ENCODE assay signal across 18 cellular contexts in the genomic region with DNA sequence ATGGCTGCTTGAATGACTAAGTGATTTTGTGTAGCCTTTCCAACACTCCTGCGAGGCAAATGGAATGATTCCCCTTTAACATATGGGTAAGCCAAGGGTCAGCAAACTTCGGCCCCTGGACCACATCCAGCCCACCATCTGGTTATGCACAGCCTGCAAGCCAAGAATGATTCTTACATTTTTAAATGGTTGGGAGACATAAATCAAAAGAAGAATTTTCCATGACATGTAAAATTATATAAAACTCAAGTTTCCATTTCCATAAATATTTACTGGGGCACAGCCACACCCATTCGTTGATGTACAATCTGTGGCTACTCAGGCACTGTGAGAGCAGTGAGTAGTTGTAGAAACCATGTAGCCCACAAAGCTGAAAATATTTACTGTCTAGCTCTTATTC. TPM values are rescaled to one million over a fixed set of nuclear protein-coding genes. Genes with fewer than 3 reads are reported as not detected.
DNase-seq lines count a peak whose midpoint lies in the region; ATAC-seq, FAIRE-seq and TF ChIP-seq lines count a peak whose summit lies in the region.
"Had no signal": no experiment of that assay in that cellular context is flagged by ENCODE, and none has a peak within 500 bp of the region (broad histone marks: within the 10 kb centered on the region; RNA-seq: fewer than 3 reads in every experiment).

No MANE protein-coding gene starts in this region.

- BruUV-seq in HepG2 (replicated peaks; lab: Mats Ljungman, UMichigan), result no TSS peak

- H3K79me1 ChIP-seq in H9 (ENCODE audit: insufficient read depth, low read depth, low read length, poor library complexity, severe bottlenecking), result no peaks in the 10 kb centered on the region

- CTCF ChIA-PET in HepG2 (lab: Yijun Ruan, JAX; ENCODE audit: low intra/inter-chr PET ratio, low total read pairs), result no interaction called here

- no peak overlapping the region for H3K18ac ChIP-seq in H9 (ENCODE audit: insufficient read length, low read depth, low read length)

- peaks cover 5 to 7% of the 10 kb centered on the region in 2 experiments; a peak in 3 of 4 replicates for H3K4me1 Mint-ChIP-seq in H9

- TF ChIP-seq RAD21 in liver (IDR thresholded peaks at IDR 0.05) (no peak), HepG2 (CRISPR knock-in tag; IDR thresholded peaks at IDR 0.05) (no peak)

- H3K4me3 Mint-ChIP-seq in H9, result no peak overlapping the region
- H3K4me3 Mint-ChIP-seq: activated naive CD4-positive, alpha-beta T cell treated with anti-CD3 and anti-CD28 coated beads, Interleukin-2, amount 10 ng/mL, durations not matched to agents 7 days and 5 days had no signal

- in situ Hi-C loops in HepG2 (cut with HindIII; ENCODE audit: extremely low pct_ligation_motif_present, low pct_unique_long_range_greater_than_20kb), result no loop called here

- H4K20me1 ChIP-seq in HepG2 (ENCODE audit: insufficient read depth, low read length) (no peaks in the 10 kb centered on the region), H9 (ENCODE audit: control insufficient read depth, insufficient read depth, insufficient read length) (no peaks in the 10 kb centered on the region)

- H3K4me2 ChIP-seq in HepG2 (ENCODE audit: low read depth, low read length) (no peak overlapping the region), H9 (ENCODE audit: insufficient read depth, insufficient read length, low read length) (no peak overlapping the region)
- H3K4me2 ChIP-seq: A549 had no signal

- H3K9me3 ChIP-seq in liver (ENCODE audit: control insufficient read depth in 4 of 4, low read length in 3 of 4) (no peaks in the 10 kb centered on the region), HepG2 (ENCODE audit: low read length) (no peaks in the 10 kb centered on the region), esophagus muscularis mucosa (no peaks in the 10 kb centered on the region), left lung (no peaks in the 10 kb centered on the region), H9 (ENCODE audit: control insufficient read depth, low read depth, low read length) (no peaks in the 10 kb centered on the region)
- H3K9me3 ChIP-seq: tibial artery had no signal

- H2BK20ac ChIP-seq in H9 (ENCODE audit: low read depth, low read length, poor library complexity, severe bottlenecking), result no peak overlapping the region

- H3K9me3 Mint-ChIP-seq in H9, result no peaks in the 10 kb centered on the region; a peak in 1 of 5 replicates
- H3K9me3 Mint-ChIP-seq: activated naive CD4-positive, alpha-beta T cell treated with anti-CD3 and anti-CD28 coated beads, Interleukin-2, amount 10 ng/mL, durations not matched to agents 7 days and 5 days had no signal

- H4K5ac ChIP-seq in H9 (ENCODE audit: insufficient read length, low read depth, low read length), result no peak overlapping the region

- H3K9ac ChIP-seq in liver (ENCODE audit: low read depth in 1 of 2, low read length in 2 of 2), result no peak overlapping the region
- no peak overlapping the region for H3K9ac ChIP-seq in HepG2 (ENCODE audit: insufficient read depth, low read depth, low read length)
- no peak overlapping the region for H3K9ac ChIP-seq in H9 (ENCODE audit: extremely low read depth, insufficient read length, low read length)

- no peak overlapping the region for H3K14ac ChIP-seq in H9 (ENCODE audit: insufficient read depth, low read length)

- H3K4me1 ChIP-seq in liver (ENCODE audit: control insufficient read depth in 4 of 4, insufficient read depth in 4 of 4, low read length in 3 of 4) (peaks cover 0 to 5% (median 2%) of the 10 kb centered on the region in 4 donors), HepG2 (ENCODE audit: insufficient read depth, low read length) (no peaks in the 10 kb centered on the region), esophagus muscularis mucosa (peaks cover 13 to 32% (median 19%) of the 10 kb centered on the region in 4 donors), left lung (peaks cover 5 to 20% of the 10 kb centered on the region in 2 donors), H9 (ENCODE audit: insufficient read depth, low read length) (no peaks in the 10 kb centered on the region)

- H3K79me2 ChIP-seq in HepG2 (ENCODE audit: insufficient read depth, low read length) (no peaks in the 10 kb centered on the region), H9 (ENCODE audit: insufficient read depth, low read length) (no peaks in the 10 kb centered on the region)

- no peak for TF ChIP-seq EP300 in HepG2 (IDR thresholded peaks at IDR 0.05; ENCODE audit: low read depth in 2 of 2, low read length in 2 of 2)
- TF ChIP-seq EP300 in HepG2 (CRISPR knock-in tag; IDR thresholded peaks at IDR 0.05; ENCODE audit: borderline replicate concordance), result no peak
- no peak for TF ChIP-seq EP300 in esophagus muscularis mucosa (IDR thresholded peaks at IDR 0.05)

- H2BK12ac ChIP-seq in H9 (ENCODE audit: insufficient read length, low read depth, low read length), result no peak overlapping the region

- no peak overlapping the region for H3K56ac ChIP-seq in H9 (ENCODE audit: insufficient read length, low read depth, low read length)

- H2BK5ac ChIP-seq in H9 (ENCODE audit: insufficient read length, low read length), result no peak overlapping the region

- WGBS in liver, result 51% methylated on average over 3 of the region's 3 CpGs
- 78% methylated on average over 3 of the region's 3 CpGs for WGBS in HepG2 (ENCODE audit: low lambda C conversion rate)
- WGBS in esophagus muscularis mucosa, result 37% methylated on average over 3 of the region's 3 CpGs
- no CpG with 5 or more reads among the region's 3 CpGs for WGBS in H9 (ENCODE audit: extremely low coverage, insufficient read length, low lambda C conversion rate)

- H2AFZ ChIP-seq in HepG2 (ENCODE audit: low read length), result no peak overlapping the region
- no peak overlapping the region for H2AFZ ChIP-seq in H9 (ENCODE audit: low read length)

- H3K4me3 ChIP-seq in liver (ENCODE audit: low read depth in 1 of 3, low read length in 3 of 3), result no peak overlapping the region
- H3K4me3 ChIP-seq in HepG2 (replicated peaks in 1 of 3; ENCODE audit: insufficient read depth in 1 of 3, low read depth in 2 of 3, low read length in 3 of 3), result no peak overlapping the region
- no peak overlapping the region for H3K4me3 ChIP-seq in esophagus muscularis mucosa
- no peak overlapping the region for H3K4me3 ChIP-seq in left lung
- H3K4me3 ChIP-seq: A549, tibial artery had no signal

- ATAC-seq in HepG2, result no peak
- peak; percentile 51 for ATAC-seq in left lung
- ATAC-seq in GM18907 (IDR thresholded peaks at IDR 0.05; ENCODE audit: unreplicated experiment), result no peak
- ATAC-seq: left colon had no signal

- H3K27ac Mint-ChIP-seq in H9, result no peak overlapping the region
- H3K27ac Mint-ChIP-seq: activated naive CD4-positive, alpha-beta T cell treated with anti-CD3 and anti-CD28 coated beads, Interleukin-2, amount 10 ng/mL, durations not matched to agents 7 days and 5 days had no signal

- H3K27me3 ChIP-seq in liver (ENCODE audit: control insufficient read depth in 4 of 4, insufficient read depth in 4 of 4, low read length in 3 of 4) (no peaks in the 10 kb centered on the region), HepG2 (ENCODE audit: control insufficient read depth in 1 of 2, insufficient read depth in 2 of 2, low read length in 2 of 2) (no peaks in the 10 kb centered on the region), esophagus muscularis mucosa (no peaks in the 10 kb centered on the region), left lung (no peaks in the 10 kb centered on the region), H9 (ENCODE audit: insufficient read depth, low read length) (no peaks in the 10 kb centered on the region)
- H3K27me3 ChIP-seq: tibial artery had no signal

- DNase-seq in HepG2 (ENCODE audit: low spot score), result no peak
- no peak for DNase-seq in esophagus muscularis mucosa (ENCODE audit: extremely low spot score)
- peak in 1 of 2 donors; percentile 52 for DNase-seq in left lung
- no peak for DNase-seq in middle frontal gyrus (ENCODE audit: extremely low spot score, low spot score)
- DNase-seq in H9, result no peak
- no peak for DNase-seq in cerebellum (ENCODE audit: low spot score)
- DNase-seq: activated naive CD4-positive, alpha-beta T cell treated with anti-CD3 and anti-CD28 coated beads, Interleukin-2, amount 10 ng/mL, durations not matched to agents 7 days and 5 days; DMS153; H7; left colon; NCI-H510A treated with DMSO at 0.1 percent for 48 hours; T-helper 9 cell; tibial artery had no signal

- no peak overlapping the region for H4K91ac ChIP-seq in H9 (ENCODE audit: insufficient read length, low read depth, low read length)

- H4K8ac ChIP-seq in H9 (replicated peaks; ENCODE audit: insufficient read length, low read depth, low read length), result no peak overlapping the region

- no peaks in the 10 kb centered on the region for H3K23me2 ChIP-seq in H9 (ENCODE audit: insufficient read length, low read depth, low read length, poor library complexity, severe bottlenecking)

- TF ChIP-seq POLR2A in HepG2 (IDR thresholded peaks at IDR 0.05; ENCODE audit: insufficient read depth in 1 of 2, low read depth in 2 of 2, low read length in 2 of 2), result no peak
- TF ChIP-seq POLR2A in esophagus muscularis mucosa (IDR thresholded peaks at IDR 0.05; ENCODE audit: low read depth), result no peak

- H3K36me3 Mint-ChIP-seq in H9 (ENCODE audit: insufficient read depth in 1 of 3, low read depth in 3 of 3), result peaks cover 7 to 35% (median 15%) of the 10 kb centered on the region in 3 experiments; a peak in 6 of 7 replicates

- TF ChIP-seq CTCF in liver (IDR thresholded peaks at IDR 0.05; ENCODE audit: low read depth, low read length, missing input control) (no peak), HepG2 (CRISPR knock-in tag; IDR thresholded peaks at IDR 0.05) (no peak), esophagus muscularis mucosa (IDR thresholded peaks at IDR 0.05) (no peak), left lung (IDR thresholded peaks at IDR 0.05) (no peak), H9 (conservative IDR thresholded peaks at IDR 0.05) (no peak)

- POLR2A ChIA-PET in HepG2 (lab: Yijun Ruan, JAX), result no interaction called here

- H3K23ac ChIP-seq in H9 (ENCODE audit: insufficient read length, low read depth, low read length), result no peak overlapping the region

- no peak overlapping the region for H3K27ac ChIP-seq in liver (ENCODE audit: low read depth in 1 of 2, low read length in 2 of 2)
- no peak overlapping the region for H3K27ac ChIP-seq in HepG2 (ENCODE audit: extremely low read length, insufficient read depth, low read length)
- peak overlapping the region in 3 of 4 donors; percentile 20 to 54 (median 48) for H3K27ac ChIP-seq in esophagus muscularis mucosa (replicated peaks in 1 of 4)
- peak overlapping the region in 1 of 2 donors; percentile 2 for H3K27ac ChIP-seq in left lung
- H3K27ac ChIP-seq in H9 (ENCODE audit: insufficient read length, low read depth, low read length), result no peak overlapping the region

- intact Hi-C loops in HepG2 (cut with micrococcal nuclease; ENCODE audit: unreplicated experiment) (no loop called here), esophagus muscularis mucosa (cut with DNase I) (no loop called here), left lung (cut with DNase I) (no loop called here)

- no peaks in the 10 kb centered on the region for H3K27me3 Mint-ChIP-seq in H9 (ENCODE audit: low read depth)
- H3K27me3 Mint-ChIP-seq: activated naive CD4-positive, alpha-beta T cell treated with anti-CD3 and anti-CD28 coated beads, Interleukin-2, amount 10 ng/mL, durations not matched to agents 7 days and 5 days had no signal

- no peak overlapping the region for H2AK5ac ChIP-seq in H9 (ENCODE audit: insufficient read length, low read length)

- no peak overlapping the region for H3T11ph ChIP-seq in H9 (ENCODE audit: low read length)

- no peak overlapping the region for H3K4ac ChIP-seq in H9 (ENCODE audit: low read depth, low read length)

- no peak overlapping the region for H2BK120ac ChIP-seq in H9 (ENCODE audit: low read depth, low read length, poor library complexity, severe bottlenecking)

- no peak overlapping the region for H2BK15ac ChIP-seq in H9 (ENCODE audit: low read depth, low read length)

- peaks cover under 1 to 10% (median 5%) of the 10 kb centered on the region in 4 donors for H3K36me3 ChIP-seq in liver (ENCODE audit: control insufficient read depth in 4 of 4, insufficient read depth in 3 of 4, low read depth in 1 of 4, low read length in 3 of 4)
- no peaks in the 10 kb centered on the region for H3K36me3 ChIP-seq in HepG2 (replicated peaks in 1 of 2; ENCODE audit: control insufficient read depth in 1 of 2, insufficient read depth in 2 of 2, low read length in 2 of 2)
- H3K36me3 ChIP-seq in esophagus muscularis mucosa, result peaks cover 6 to 30% (median 19%) of the 10 kb centered on the region in 4 donors
- H3K36me3 ChIP-seq in left lung, result peaks cover 0 to 57% of the 10 kb centered on the region in 2 donors

- FAIRE-seq in HepG2 (lab: Jason Lieb, UNC), result no peak
- FAIRE-seq: A549, colon, GM12891 had no signal

RNA-seq across cellular contexts. Expression of a gene that starts 9.0 kb away (rescaled TPM):
- 10 to 100 TPM; 13.7 to 23.8 TPM for total RNA-seq in liver
- polyA plus RNA-seq in liver, result 10 to 100 TPM in 1 of 2 donors, 1 to 10 TPM in 1; 9.9 to 14.7 TPM
- total RNA-seq in HepG2 (2016; rRNA removed; fragmentation: Illumina TruSeq; extraction: Trizol), result 3.3 and 6.8 TPM in 2 replicates
- total RNA-seq in HepG2 (2016; cell fraction: cytosol; rRNA removed; fragmentation: Illumina TruSeq; extraction: Trizol; ENCODE audit: low read depth), result 1.4 and 1.8 TPM in 2 replicates
- 3.2 and 8.2 TPM in 2 replicates for total RNA-seq in HepG2 (2016; cell fraction: insoluble cytoplasmic fraction; rRNA removed; fragmentation: Illumina TruSeq; extraction: Trizol)
- total RNA-seq in HepG2 (2016; cell fraction: membrane; rRNA removed; fragmentation: Illumina TruSeq; extraction: Trizol), result 3.1 TPM in 2 replicates
- total RNA-seq in HepG2 (2016; cell fraction: nucleus; rRNA removed; fragmentation: Illumina TruSeq; extraction: Trizol), result 8.8 and 10.7 TPM in 2 replicates
- 8.0 and 10.8 TPM in 2 replicates for polyA plus RNA-seq in HepG2 (2011; rRNA removed)
- 6.6 and 7.8 TPM in 2 replicates for polyA plus RNA-seq in HepG2 (2011; cell fraction: cytosol; rRNA removed)
- 20.3 and 24.2 TPM in 2 replicates for polyA plus RNA-seq in HepG2 (2011; cell fraction: nucleus; rRNA removed)
- polyA plus RNA-seq in HepG2 (2012), result 3.0 and 3.5 TPM in 2 replicates
- polyA plus RNA-seq in HepG2 (2016; cell fraction: cytosol; fragmentation: Illumina TruSeq; extraction: Trizol; ENCODE audit: low read depth), result 0.63 and 0.74 TPM in 2 replicates
- polyA plus RNA-seq in HepG2 (2016; cell fraction: insoluble cytoplasmic fraction; fragmentation: Illumina TruSeq; extraction: Trizol; ENCODE audit: low read depth), result 3.0 and 3.7 TPM in 2 replicates
- polyA plus RNA-seq in HepG2 (2016; cell fraction: membrane; fragmentation: Illumina TruSeq; extraction: Trizol; ENCODE audit: low read depth), result 1.5 and 2.2 TPM in 2 replicates
- polyA plus RNA-seq in HepG2 (2016; cell fraction: nucleus; fragmentation: Illumina TruSeq; extraction: Trizol; ENCODE audit: insufficient read depth, low read depth), result 19.5 and 22.7 TPM in 2 replicates
- 25.8 and 85.0 TPM in 2 replicates for polyA minus RNA-seq in HepG2 (2011; rRNA and poly(A)+ RNA removed; ENCODE audit: low replicate concordance)
- 5.1 and 6.3 TPM in 2 replicates for polyA minus RNA-seq in HepG2 (2011; cell fraction: cytosol; rRNA and poly(A)+ RNA removed)
- 6.6 and 7.5 TPM in 2 replicates for polyA minus RNA-seq in HepG2 (2011; cell fraction: nucleus; rRNA and poly(A)+ RNA removed)
- total RNA-seq in esophagus muscularis mucosa, result 10 to 100 TPM; 19.1 to 22.8 (median 19.8) TPM
- 10 to 100 TPM; 34.9 to 40.1 TPM for total RNA-seq in left lung
- total RNA-seq in H9 (2021), result 10.4 and 10.6 TPM in 2 replicates
- 7.9 TPM for total RNA-seq in cerebellum

RNA-seq across cellular contexts. Expression of a gene that starts 32.4 kb away (rescaled TPM):
- total RNA-seq in liver (10 to 100 TPM; 21.5 to 31.2 TPM), HepG2 (2016; rRNA removed; fragmentation: Illumina TruSeq; extraction: Trizol) (5.5 and 8.5 TPM in 2 replicates), esophagus muscularis mucosa (10 to 100 TPM; 30.2 to 60.9 (median 33.1) TPM), left lung (10 to 100 TPM; 48.7 to 75.0 TPM), H9 (2021) (31.4 and 35.6 TPM in 2 replicates), cerebellum (11.8 TPM)
- polyA plus RNA-seq in liver (10 to 100 TPM; 12.1 to 17.7 TPM), HepG2 (2011; rRNA removed) (6.7 and 9.2 TPM in 2 replicates)
- 0.81 and 0.88 TPM in 2 replicates for total RNA-seq in HepG2 (2016; cell fraction: cytosol; rRNA removed; fragmentation: Illumina TruSeq; extraction: Trizol; ENCODE audit: low read depth)
- total RNA-seq in HepG2 (2016; cell fraction: insoluble cytoplasmic fraction; rRNA removed; fragmentation: Illumina TruSeq; extraction: Trizol), result 7.0 and 7.8 TPM in 2 replicates
- total RNA-seq in HepG2 (2016; cell fraction: membrane; rRNA removed; fragmentation: Illumina TruSeq; extraction: Trizol), result 2.5 and 3.2 TPM in 2 replicates
- total RNA-seq in HepG2 (2016; cell fraction: nucleus; rRNA removed; fragmentation: Illumina TruSeq; extraction: Trizol), result 15.0 and 17.9 TPM in 2 replicates
- 8.0 and 9.7 TPM in 2 replicates for polyA plus RNA-seq in HepG2 (2011; cell fraction: cytosol; rRNA removed)
- polyA plus RNA-seq in HepG2 (2011; cell fraction: nucleus; rRNA removed), result 11.1 and 13.1 TPM in 2 replicates
- polyA plus RNA-seq in HepG2 (2012), result 10.7 and 11.6 TPM in 2 replicates
- polyA plus RNA-seq in HepG2 (2016; cell fraction: cytosol; fragmentation: Illumina TruSeq; extraction: Trizol; ENCODE audit: low read depth), result 1.7 and 1.8 TPM in 2 replicates
- 7.6 and 10.5 TPM in 2 replicates for polyA plus RNA-seq in HepG2 (2016; cell fraction: insoluble cytoplasmic fraction; fragmentation: Illumina TruSeq; extraction: Trizol; ENCODE audit: low read depth)
- polyA plus RNA-seq in HepG2 (2016; cell fraction: membrane; fragmentation: Illumina TruSeq; extraction: Trizol; ENCODE audit: low read depth), result 2.6 and 3.9 TPM in 2 replicates
- 33.1 and 37.0 TPM in 2 replicates for polyA plus RNA-seq in HepG2 (2016; cell fraction: nucleus; fragmentation: Illumina TruSeq; extraction: Trizol; ENCODE audit: insufficient read depth, low read depth)
- 12.2 and 26.0 TPM in 2 replicates for polyA minus RNA-seq in HepG2 (2011; rRNA and poly(A)+ RNA removed; ENCODE audit: low replicate concordance)
- polyA minus RNA-seq in HepG2 (2011; cell fraction: cytosol; rRNA and poly(A)+ RNA removed), result 14.8 and 15.8 TPM in 2 replicates
- polyA minus RNA-seq in HepG2 (2011; cell fraction: nucleus; rRNA and poly(A)+ RNA removed), result 5.7 and 7.3 TPM in 2 replicates

Comparison
In these comparisons a context has a peak if more than half of its experiments do, and no peak if none do; other contexts are left out.
1. H3K27ac ChIP-seq: peak in esophagus muscularis mucosa (3 of 4); none in liver (0 of 2), HepG2 (single experiment) and H9 (single experiment).